In genomic region chr12:89040146-89040964, GRCh38 we compare ENCODE assay signal across 8 cellular contexts.
A peak's percentile ranks its signal among the peaks of the same experiment; 100 is the strongest.
DNase-seq lines count a peak whose midpoint lies in the region; ATAC-seq and TF ChIP-seq lines count a peak whose summit lies in the region.
"Had no signal": no experiment of that assay in that cellular context is flagged by ENCODE, and none has a peak within 500 bp of the region (broad histone marks: within the 10 kb centered on the region; RNA-seq: fewer than 3 reads in every experiment).

No MANE protein-coding gene starts in this region.

- DNase-seq in T-helper 17 cell (peak; percentile 16 to 31 (median 19)), head of caudate nucleus (no peak), suprapubic skin (ENCODE audit: low spot score in 2 of 2) (no peak)
- peak; percentile 72 for DNase-seq in activated naive CD8-positive, alpha-beta T cell treated with anti-CD3 and anti-CD28 coated beads, Interleukin-2, amount 50 U/mL, for 24 hours
- DNase-seq in stimulated activated CD4-positive, alpha-beta T cell treated with anti-CD3 and anti-CD28 coated beads, Interleukin-4, amount 100 ng/mL, for 4 hours = peak; percentile 70 to 86

- H3K27ac Mint-ChIP-seq in T-helper 17 cell = peak overlapping the region; percentile 48
- H3K27ac Mint-ChIP-seq in activated naive CD8-positive, alpha-beta T cell treated with anti-CD3 and anti-CD28 coated beads, Interleukin-2, amount 50 U/mL, for 24 hours = peak overlapping the region; percentile 94

- H3K27ac ChIP-seq in suprapubic skin = no peak overlapping the region

- no peak overlapping the region for H3K4me3 ChIP-seq in suprapubic skin

- H3K36me3 ChIP-seq in suprapubic skin = no peaks in the 10 kb centered on the region

- H3K9me3 Mint-ChIP-seq in activated naive CD8-positive, alpha-beta T cell treated with anti-CD3 and anti-CD28 coated beads, Interleukin-2, amount 50 U/mL, for 24 hours = peaks cover 10% of the 10 kb centered on the region
- H3K9me3 Mint-ChIP-seq: brain had no signal

- no peak for TF ChIP-seq POLR2A in suprapubic skin (IDR thresholded peaks at IDR 0.05)

- H3K27me3 ChIP-seq in suprapubic skin = no peaks in the 10 kb centered on the region

- WGBS in suprapubic skin = 67% methylated on average over 10 of the region's 10 CpGs

- TF ChIP-seq CTCF in suprapubic skin (IDR thresholded peaks at IDR 0.05) = no peak

- H3K4me1 Mint-ChIP-seq in T-helper 17 cell = peaks cover 21% of the 10 kb centered on the region
- peaks cover 63% of the 10 kb centered on the region for H3K4me1 Mint-ChIP-seq in activated naive CD8-positive, alpha-beta T cell treated with anti-CD3 and anti-CD28 coated beads, Interleukin-2, amount 50 U/mL, for 24 hours

- H3K4me1 ChIP-seq in suprapubic skin = no peaks in the 10 kb centered on the region

- peaks cover 4% of the 10 kb centered on the region for H3K27me3 Mint-ChIP-seq in T-helper 17 cell
- no peaks in the 10 kb centered on the region for H3K27me3 Mint-ChIP-seq in activated naive CD8-positive, alpha-beta T cell treated with anti-CD3 and anti-CD28 coated beads, Interleukin-2, amount 50 U/mL, for 24 hours

- intact Hi-C loops in head of caudate nucleus (cut with DNase I) = no loop called here

- no peak for TF ChIP-seq EP300 in suprapubic skin (IDR thresholded peaks at IDR 0.05)

- ATAC-seq in GM19328 (IDR thresholded peaks at IDR 0.05; ENCODE audit: unreplicated experiment) = peak; percentile 98
- peak; percentile 99 for ATAC-seq in HG03097 (IDR thresholded peaks at IDR 0.05; ENCODE audit: low FRiP score, unreplicated experiment)
- peak; percentile 94 for ATAC-seq in T-helper 17 cell
- peak; percentile 87 for ATAC-seq in activated naive CD8-positive, alpha-beta T cell treated with anti-CD3 and anti-CD28 coated beads, Interleukin-2, amount 50 U/mL, for 24 hours

- H3K36me3 Mint-ChIP-seq in T-helper 17 cell (ENCODE audit: low read depth) = peaks cover 2% of the 10 kb centered on the region
- peaks cover 7% of the 10 kb centered on the region for H3K36me3 Mint-ChIP-seq in activated naive CD8-positive, alpha-beta T cell treated with anti-CD3 and anti-CD28 coated beads, Interleukin-2, amount 50 U/mL, for 24 hours (ENCODE audit: low read depth)
- H3K36me3 Mint-ChIP-seq: brain had no signal

- H3K4me3 Mint-ChIP-seq in T-helper 17 cell = peak overlapping the region; percentile 64
- peak overlapping the region; percentile 30 for H3K4me3 Mint-ChIP-seq in activated naive CD8-positive, alpha-beta T cell treated with anti-CD3 and anti-CD28 coated beads, Interleukin-2, amount 50 U/mL, for 24 hours
- H3K4me3 Mint-ChIP-seq: brain had no signal

- H3K9me3 ChIP-seq in T-helper 17 cell (ENCODE audit: control insufficient read depth, low read length, poor library complexity, severe bottlenecking) (no peaks in the 10 kb centered on the region), suprapubic skin (no peaks in the 10 kb centered on the region)

Comparison
In these comparisons a context has a peak if more than half of its experiments do, and no peak if none do; other contexts are left out.
1. DNase-seq: peak in T-helper 17 cell (3 of 3), activated naive CD8-positive, alpha-beta T cell treated with anti-CD3 and anti-CD28 coated beads, Interleukin-2, amount 50 U/mL, for 24 hours (single experiment) and stimulated activated CD4-positive, alpha-beta T cell treated with anti-CD3 and anti-CD28 coated beads, Interleukin-4, amount 100 ng/mL, for 4 hours (2 of 2); none in head of caudate nucleus (0 of 42) and suprapubic skin (0 of 2).
2. Peak in every context shown above with its lines, with median percentiles within 50 percentile points of each other: ATAC-seq.